ENCODE assay signal across 1 cellular context in genomic region chr3:57141719-57142118, GRCh38.
TF ChIP-seq lines count a peak whose summit lies in the region.

No MANE protein-coding gene starts in this region.

TF ChIP-seq in WTC11, 78 proteins besides CTCF, POLR2A, EP300 and RAD21 (continued from another document):
- TF ChIP-seq AR (CRISPR knock-in tag; IDR thresholded peaks at IDR 0.05) (no peak), GTF2I (CRISPR knock-in tag; conservative IDR thresholded peaks at IDR 0.05) (no peak), IRF1 (CRISPR knock-in tag; IDR thresholded peaks at IDR 0.05) (no peak), SMAD4 (CRISPR knock-in tag; IDR thresholded peaks at IDR 0.05) (no peak), ZNF263 (CRISPR knock-in tag; IDR thresholded peaks at IDR 0.05; ENCODE audit: low read depth) (no peak), HMGXB4 (CRISPR knock-in tag; IDR thresholded peaks at IDR 0.05) (no peak), ZNF512 (CRISPR knock-in tag; IDR thresholded peaks at IDR 0.05; ENCODE audit: borderline replicate concordance) (no peak), ZNF671 (CRISPR knock-in tag; IDR thresholded peaks at IDR 0.05) (no peak), ATF2 (CRISPR knock-in tag; IDR thresholded peaks at IDR 0.05; ENCODE audit: borderline replicate concordance, low read depth) (no peak), NR1H2 (CRISPR knock-in tag; IDR thresholded peaks at IDR 0.05) (no peak), PRRX2 (CRISPR knock-in tag; IDR thresholded peaks at IDR 0.05) (no peak)
